Comparison of ENCODE assay signal across 8 cellular contexts in the genomic region with DNA sequence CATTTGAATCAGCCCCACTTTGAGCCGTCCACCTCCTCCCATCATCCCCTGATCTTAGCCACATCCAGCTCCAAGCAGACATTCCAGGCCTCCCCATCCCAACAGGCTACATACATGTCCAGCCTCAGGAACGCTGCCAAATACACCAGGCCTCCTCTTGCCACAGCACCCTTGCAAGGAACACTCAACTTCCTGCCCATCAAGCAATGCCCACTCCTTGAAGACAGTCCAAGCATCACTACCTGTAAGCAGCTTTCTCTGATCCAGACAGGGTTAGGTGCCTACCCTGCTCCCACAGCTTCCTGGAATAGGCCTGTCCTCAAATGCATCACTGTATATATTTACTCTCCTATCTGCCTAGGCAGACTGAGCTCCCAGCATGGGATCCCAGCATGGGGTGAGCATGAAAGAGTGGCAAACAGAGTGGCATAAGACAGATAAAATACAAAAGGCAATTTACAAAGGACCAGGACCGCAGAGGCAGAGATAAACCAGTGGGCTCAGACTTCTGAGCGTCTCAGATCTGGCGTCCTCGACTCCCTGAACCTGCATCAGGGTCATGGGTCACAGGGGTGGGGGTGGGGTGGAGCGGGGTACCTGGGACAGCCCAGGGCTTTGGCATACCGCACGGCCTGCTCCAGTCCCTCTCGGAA. TPM values are rescaled to one million over a fixed set of nuclear protein-coding genes. Genes with fewer than 3 reads are reported as not detected.
A peak's percentile ranks its signal among the peaks of the same experiment; 100 is the strongest.
DNase-seq lines count a peak whose midpoint lies in the region; ATAC-seq, FAIRE-seq and TF ChIP-seq lines count a peak whose summit lies in the region.

No MANE protein-coding gene starts in this region.

- H3K9me3 Mint-ChIP-seq in neural progenitor cell = no peaks in the 10 kb centered on the region

- peaks cover 28% of the 10 kb centered on the region for H3K36me3 Mint-ChIP-seq in neural progenitor cell

- ATAC-seq in HG03095 (IDR thresholded peaks at IDR 0.05; ENCODE audit: unreplicated experiment) (peak; percentile 9), HG03280 (IDR thresholded peaks at IDR 0.05; ENCODE audit: unreplicated experiment) (no peak), GM21447 (IDR thresholded peaks at IDR 0.05; ENCODE audit: unreplicated experiment) (no peak)

- peak overlapping the region; percentile 73 for H3K4me2 ChIP-seq in neural progenitor cell

- DNase-seq in BJ (ENCODE audit: low read depth) = no peak
- no peak for DNase-seq in WERI-Rb-1
- peak; percentile 77 for DNase-seq in fibroblast of the aortic adventitia (ENCODE audit: low read depth)
- peak; percentile 51 for DNase-seq in neural progenitor cell (ENCODE audit: low spot score)
- DNase-seq in GM19239 (ENCODE audit: insufficient read length, low spot score) = no peak

- H3K27me3 ChIP-seq in BJ (ENCODE audit: control insufficient read depth, insufficient read depth, low read length) (no peaks in the 10 kb centered on the region), WERI-Rb-1 (ENCODE audit: insufficient read depth, low read depth, severe bottlenecking) (no peaks in the 10 kb centered on the region), neural progenitor cell (peaks cover 3% of the 10 kb centered on the region)

- POLR2A ChIA-PET in BJ (lab: Charles Lee) = no interaction called here

- H3K4me1 ChIP-seq in neural progenitor cell = peaks cover 9% of the 10 kb centered on the region

- H3K27ac Mint-ChIP-seq in neural progenitor cell = peak overlapping the region; percentile 50

- peaks cover 21% of the 10 kb centered on the region for H3K4me1 Mint-ChIP-seq in neural progenitor cell

- H3K79me2 ChIP-seq in neural progenitor cell (ENCODE audit: low read depth) = no peaks in the 10 kb centered on the region

- peak overlapping the region; percentile 80 for H3K4me3 Mint-ChIP-seq in neural progenitor cell

- peaks cover 28% of the 10 kb centered on the region for H3K36me3 ChIP-seq in BJ (ENCODE audit: control insufficient read depth, insufficient read depth, low read length)
- H3K36me3 ChIP-seq in WERI-Rb-1 = peaks cover 44% of the 10 kb centered on the region
- H3K36me3 ChIP-seq in neural progenitor cell = no peaks in the 10 kb centered on the region

- H3K27ac ChIP-seq in WERI-Rb-1 = peak overlapping the region; percentile 86
- no peak overlapping the region for H3K27ac ChIP-seq in neural progenitor cell

- H4K20me1 ChIP-seq in neural progenitor cell (ENCODE audit: low read depth) = peaks cover 6% of the 10 kb centered on the region

- H3K4me3 ChIP-seq in BJ (ENCODE audit: low read depth, low read length) = peak overlapping the region; percentile 45
- peak overlapping the region; percentile 76 for H3K4me3 ChIP-seq in WERI-Rb-1 (ENCODE audit: low read depth, low read length)
- peak overlapping the region; percentile 64 for H3K4me3 ChIP-seq in fibroblast of the aortic adventitia (ENCODE audit: low read depth, low read length)
- peak overlapping the region; percentile 36 for H3K4me3 ChIP-seq in neural progenitor cell

- H3K9me3 ChIP-seq in WERI-Rb-1 (ENCODE audit: severe bottlenecking) = no peaks in the 10 kb centered on the region
- H3K9me3 ChIP-seq in neural progenitor cell (ENCODE audit: low read depth) = no peaks in the 10 kb centered on the region

- H3K27me3 Mint-ChIP-seq in neural progenitor cell (ENCODE audit: insufficient read depth, low read depth) = peaks cover 13% of the 10 kb centered on the region

- H3F3A ChIP-seq in neural progenitor cell (ENCODE audit: low read depth) = peaks cover 27% of the 10 kb centered on the region

- H3K9ac ChIP-seq in neural progenitor cell = no peak overlapping the region

- no peak for FAIRE-seq in GM19239 (lab: Jason Lieb, UNC)

- H2AFZ ChIP-seq in neural progenitor cell (replicated peaks) = no peak overlapping the region

- TF ChIP-seq CTCF in BJ (IDR thresholded peaks at IDR 0.05; ENCODE audit: insufficient read depth, low read depth, low read length) (no peak), WERI-Rb-1 (IDR thresholded peaks at IDR 0.05; ENCODE audit: low read depth, low read length) (no peak), fibroblast of the aortic adventitia (IDR thresholded peaks at IDR 0.05; ENCODE audit: insufficient read depth, low read length) (no peak), neural progenitor cell (IDR thresholded peaks at IDR 0.05) (no peak)

- CTCF ChIA-PET in BJ (lab: Yijun Ruan, JAX) = no interaction called here

RNA-seq across cellular contexts. Expression of a gene that starts 0.8 kb away (rescaled TPM):
- polyA plus RNA-seq in BJ (2011; rRNA removed) = 38.1 and 59.4 TPM in 2 replicates
- polyA minus RNA-seq in BJ (2011; rRNA and poly(A)+ RNA removed) = 14.9 and 19.6 TPM in 2 replicates
- total RNA-seq in fibroblast of the aortic adventitia (ENCODE audit: low replicate concordance) (24.0 and 33.2 TPM in 2 replicates), neural progenitor cell (ENCODE audit: low replicate concordance) (10.3 and 26.8 TPM in 2 replicates)

Comparison
In these comparisons a context has a peak if more than half of its experiments do, and no peak if none do; other contexts are left out.
1. DNase-seq: peak in fibroblast of the aortic adventitia (single experiment) and neural progenitor cell (single experiment); none in BJ (single experiment), WERI-Rb-1 (single experiment) and GM19239 (single experiment).
2. Peak in every context shown above with its lines, with median percentiles within 50 percentile points of each other: H3K4me3 ChIP-seq.